Comparison of ENCODE assay signal across 8 cellular contexts in the genomic region with DNA sequence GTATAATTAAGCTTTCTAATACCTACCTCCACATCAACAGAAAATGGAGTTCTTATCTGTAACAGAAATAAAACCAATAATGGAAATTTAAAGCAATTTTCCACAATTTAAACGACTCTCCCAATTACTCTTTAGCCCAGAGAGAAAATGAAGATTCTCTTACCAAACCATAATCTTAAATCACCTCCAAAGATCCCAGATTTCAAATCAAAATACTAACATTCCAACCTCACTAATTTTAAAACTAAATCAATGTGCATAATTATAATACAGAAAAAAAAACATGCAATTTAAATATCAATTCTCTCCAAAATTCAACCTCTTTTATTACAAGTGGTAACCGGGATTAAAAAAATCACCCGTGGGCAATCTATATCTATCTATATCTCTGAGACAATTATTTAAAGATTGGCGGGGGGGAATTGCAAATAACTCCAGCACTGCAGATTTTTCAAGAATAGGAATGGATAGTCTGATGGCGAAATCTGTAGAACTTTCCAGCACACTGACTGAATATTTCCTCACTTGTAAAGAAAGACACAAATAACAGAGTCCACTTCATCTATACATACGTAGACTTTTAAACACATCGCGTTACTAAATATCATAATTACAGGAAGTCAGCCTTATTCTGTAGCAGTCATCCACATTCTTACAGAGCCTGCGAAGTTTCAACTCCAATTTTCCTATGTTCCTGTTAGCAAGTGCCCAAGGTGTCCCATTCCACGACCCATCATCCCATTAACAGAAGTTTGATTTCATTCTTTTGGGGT. TPM values are rescaled to one million over a fixed set of nuclear protein-coding genes. Genes with fewer than 3 reads are reported as not detected.
DNase-seq lines count a peak whose midpoint lies in the region; ATAC-seq, FAIRE-seq and TF ChIP-seq lines count a peak whose summit lies in the region.

No MANE protein-coding gene starts in this region.

- H3K4me3 Mint-ChIP-seq in Caco-2 (ENCODE audit: unreplicated experiment), result peak overlapping the region; percentile 97

- no peaks in the 10 kb centered on the region for H3K9me3 Mint-ChIP-seq in Caco-2 (ENCODE audit: unreplicated experiment)

- POLR2A ChIA-PET in Caco-2 (lab: Charles Lee), result interaction anchor here (1.0 kb wide), 1 partner anchor 190 kb away, joined by 3 read pairs; no protein-coding TSS in a partner anchor

- TSS peak; percentile 41 for BruUV-seq in Caco-2 (replicated peaks; lab: Mats Ljungman, UMichigan)

- ATAC-seq in aorta (ENCODE audit: low FRiP score), result no peak

- intact Hi-C loops in Caco-2 (cut with micrococcal nuclease; ENCODE audit: unreplicated experiment), result loop anchor here (1.0 to 10.0 kb wide), 4 partner anchors 83 to 225 kb away; a partner anchor contains a TSS
- intact Hi-C loops in aorta (cut with DNase I), result loop anchor here (10.0 kb wide), 2 partner anchors 219 to 261 kb away; a partner anchor contains a TSS

- H3K27me3 ChIP-seq in Caco-2 (replicated peaks; ENCODE audit: control insufficient read depth, insufficient read depth, low read length), result no peaks in the 10 kb centered on the region
- no peaks in the 10 kb centered on the region for H3K27me3 ChIP-seq in bronchial epithelial cell (ENCODE audit: control insufficient read depth, insufficient read depth, low read length)
- no peaks in the 10 kb centered on the region for H3K27me3 ChIP-seq in aorta (ENCODE audit: control insufficient read depth in 1 of 2, insufficient read depth in 2 of 2, low read length in 1 of 2)

- H3K4me1 ChIP-seq in Caco-2 (peaks cover 18% of the 10 kb centered on the region), aorta (ENCODE audit: control insufficient read depth in 1 of 2, insufficient read depth in 2 of 2, low read length in 2 of 2) (no peaks in the 10 kb centered on the region)

- no peaks in the 10 kb centered on the region for H3K27me3 Mint-ChIP-seq in Caco-2 (ENCODE audit: insufficient read depth, unreplicated experiment)

- CTCF ChIA-PET in Caco-2 (lab: Charles Lee), result no interaction called here

- FAIRE-seq in bronchial epithelial cell (lab: Jason Lieb, UNC), result no peak

- DNase-seq in Caco-2 (no peak), M059J (ENCODE audit: low read depth) (peak; percentile 41), bronchial epithelial cell (ENCODE audit: low read depth) (peak; percentile 36), medulla oblongata (ENCODE audit: extremely low spot score) (peak; percentile 63), aorta (no peak), NCI-H510A (lab: John Stamatoyannopoulos, UW) (no peak), epidermal melanocyte (ENCODE audit: insufficient read length, low spot score) (no peak), mucosa of gallbladder (ENCODE audit: low spot score) (no peak)

- peak overlapping the region; percentile 91 for H3K4me3 ChIP-seq in Caco-2 (ENCODE audit: low read depth, low read length)
- peak overlapping the region; percentile 68 for H3K4me3 ChIP-seq in bronchial epithelial cell (ENCODE audit: low read depth, low read length)
- H3K4me3 ChIP-seq in aorta (ENCODE audit: low read length in 2 of 2), result peak overlapping the region; percentile 91 to 94

- TF ChIP-seq CTCF in Caco-2 (IDR thresholded peaks at IDR 0.05; ENCODE audit: insufficient read depth in 1 of 2, low read depth in 1 of 2, low read length in 1 of 2, severe bottlenecking in 1 of 2, unreplicated experiment in 1 of 2) (no peak), bronchial epithelial cell (IDR thresholded peaks at IDR 0.05; ENCODE audit: insufficient read depth, low read length, severe bottlenecking) (no peak)

- peak overlapping the region; percentile 94 for H3K27ac Mint-ChIP-seq in Caco-2 (ENCODE audit: unreplicated experiment)

- no peaks in the 10 kb centered on the region for H3K36me3 ChIP-seq in Caco-2 (ENCODE audit: control insufficient read depth, insufficient read depth, low read length)
- H3K36me3 ChIP-seq in bronchial epithelial cell (ENCODE audit: control insufficient read depth, insufficient read depth, low read length), result no peaks in the 10 kb centered on the region
- H3K36me3 ChIP-seq in aorta (ENCODE audit: control insufficient read depth in 1 of 2, insufficient read depth in 2 of 2, low read length in 1 of 2), result no peaks in the 10 kb centered on the region

- H3K9me3 ChIP-seq in Caco-2 (no peaks in the 10 kb centered on the region), aorta (ENCODE audit: control insufficient read depth, low read length) (no peaks in the 10 kb centered on the region)

- WGBS in aorta, 2 donors, result 6% methylated on average over 10 of the region's 10 CpGs

- H3K36me3 Mint-ChIP-seq in Caco-2 (ENCODE audit: insufficient read depth, unreplicated experiment), result peaks cover 33% of the 10 kb centered on the region

- H3K4me1 Mint-ChIP-seq in Caco-2 (ENCODE audit: low read depth, unreplicated experiment), result peaks cover 18% of the 10 kb centered on the region

- no peak overlapping the region for H3K27ac ChIP-seq in aorta (ENCODE audit: low read depth in 1 of 2, low read length in 2 of 2)

RNA-seq across cellular contexts. Expression of a gene that starts 1.3 kb away (rescaled TPM):
- total RNA-seq in Caco-2 (2022) (59.4 and 65.2 TPM in 2 replicates), bronchial epithelial cell (34.6 and 37.9 TPM in 2 replicates), aorta (100 to 1,000 TPM in 1 of 2 donors, 10 to 100 TPM in 1; 81.9 to 108 TPM), mucosa of gallbladder (40.7 TPM)
- 63.5 and 95.5 TPM in 2 replicates for total RNA-seq in M059J (2014; rRNA removed; shearing (Covaris generic))
- 10 to 100 TPM in 1 of 2 donors, 1 to 10 TPM in 1; 9.5 to 28.0 TPM for polyA plus RNA-seq in aorta

RNA-seq across cellular contexts. Expression of a gene that starts 35.5 kb away (rescaled TPM):
- total RNA-seq in Caco-2 (2022) (not detected in 2 replicates), bronchial epithelial cell (not detected in 2 replicates), aorta (under 1 TPM in 1 of 2 donors, not detected in 1; 0.10 TPM), mucosa of gallbladder (not detected)
- 30.8 and 34.5 TPM in 2 replicates for total RNA-seq in M059J (2014; rRNA removed; shearing (Covaris generic))
- polyA plus RNA-seq in aorta, result under 1 TPM in 1 of 2 donors, not detected in 1; 0.25 TPM

Comparison
In these comparisons a context has a peak if more than half of its experiments do, and no peak if none do; other contexts are left out.
1. DNase-seq: peak in M059J (single experiment), bronchial epithelial cell (single experiment) and medulla oblongata (single experiment); none in Caco-2 (0 of 2), aorta (0 of 2), NCI-H510A (single experiment), epidermal melanocyte (single experiment) and mucosa of gallbladder (single experiment).
2. RNA of a gene that starts 35.5 kb away (total RNA-seq): 30.8 to 34.5 TPM in M059J; 0.10 TPM in aorta, not detected in Caco-2, not detected in bronchial epithelial cell and not detected in mucosa of gallbladder (single experiment); every median in the first group is over 10 times any median in the second.
3. Peak in every context shown above with its lines, with median percentiles within 50 percentile points of each other: H3K4me3 ChIP-seq.